ENCODE assay signal across 26 cellular contexts in the genomic region with DNA sequence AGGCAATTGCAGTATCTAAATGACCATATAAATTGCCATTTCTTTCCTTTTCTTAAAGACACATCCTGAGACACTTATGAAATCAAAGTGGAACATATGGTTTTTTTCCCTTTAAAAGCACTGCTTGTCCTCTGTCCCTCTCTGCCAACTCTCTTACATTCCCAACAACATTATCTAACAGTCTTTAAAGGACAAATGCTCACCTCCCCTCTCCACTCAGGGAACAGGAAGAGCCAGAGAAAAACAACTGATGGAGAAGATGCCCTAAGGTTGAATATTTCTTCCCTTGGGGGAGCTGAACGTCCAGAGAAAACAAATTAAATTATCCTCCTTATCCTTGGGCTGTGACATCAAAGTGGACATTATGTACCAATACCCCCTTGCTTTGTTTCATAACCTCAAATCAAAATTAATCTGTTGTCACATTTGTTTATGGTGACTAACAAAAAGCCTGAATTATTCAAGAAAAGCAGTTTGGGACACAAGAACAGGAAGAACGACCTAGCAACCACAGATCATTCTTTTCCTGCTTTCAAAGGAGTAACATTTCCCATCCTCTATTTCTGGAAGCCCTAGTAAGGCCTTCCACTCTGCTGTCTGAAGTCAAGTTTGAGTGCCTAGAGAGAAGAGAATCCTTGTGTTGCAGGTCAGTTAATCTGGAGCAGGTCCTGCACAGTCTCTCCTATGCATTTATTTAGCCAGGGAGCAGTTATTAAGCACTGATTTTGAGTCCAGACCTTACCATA.
"Had no signal": no experiment of that assay in that cellular context is flagged by ENCODE, and none has a peak within 500 bp of the region (broad histone marks: within the 10 kb centered on the region; RNA-seq: fewer than 3 reads in every experiment).

No MANE protein-coding gene starts in this region.

- H3K36me3 ChIP-seq: left ventricle myocardium inferior, ovary, stomach, thyroid gland, transverse colon, upper lobe of left lung, vagina had no signal

- DNase-seq: hypothalamus; immature natural killer cell; kidney; left colon; left ventricle myocardium inferior; mesendoderm; naive B cell; natural killer cell; ovary; retina; right cardiac atrium; stimulated activated CD4-positive, alpha-beta T cell treated with anti-CD3 and anti-CD28 coated beads, Interleukin-12 subunit alpha, Interleukin-12 subunit beta, amount 100 ng/mL, for 4 hours; stimulated activated CD4-positive, alpha-beta T cell treated with anti-CD3 and anti-CD28 coated beads, Interleukin-15, amount 100 ng/mL, for 24 hours; stimulated activated CD4-positive, alpha-beta T cell treated with anti-CD3 and anti-CD28 coated beads, Interleukin-2, amount 100 ng/mL, for 24 hours; stimulated activated CD4-positive, alpha-beta T cell treated with anti-CD3 and anti-CD28 coated beads, Interleukin-4, amount 100 ng/mL, for 1 hour; stimulated activated naive B cell treated with anti-CD40 and anti-IgM and Interleukin-4, amounts not matched to agents 10 μg/mL and 1 μg/mL and 100 μg/mL, for 72 hours; stimulated activated naive CD8-positive, alpha-beta T cell treated with anti-CD3 and anti-CD28 coated beads, Interleukin-15, Interleukin-2, amounts not matched to agents 100 U/mL and 50 U/mL, for 24 hours; stomach; testis; thyroid gland; transverse colon; upper lobe of left lung had no signal

- H3K9me3 ChIP-seq: left ventricle myocardium inferior, ovary, stomach, testis, thyroid gland, transverse colon, upper lobe of left lung, vagina had no signal

- H3K27me3 ChIP-seq: ovary, testis, thyroid gland, transverse colon, upper lobe of left lung, vagina had no signal

- H3K4me3 ChIP-seq: left ventricle myocardium inferior, lung, ovary, skin epidermis, stomach, testis, thyroid gland, transverse colon, upper lobe of left lung, vagina had no signal

- ATAC-seq: left colon; natural killer cell; right cardiac atrium; sciatic nerve; stimulated activated naive B cell treated with anti-CD40 and anti-IgM and Interleukin-4, amounts not matched to agents 10 μg/mL and 1 μg/mL and 100 μg/mL, for 72 hours; stimulated activated naive CD8-positive, alpha-beta T cell treated with anti-CD3 and anti-CD28 coated beads, Interleukin-15, Interleukin-2, amounts not matched to agents 100 U/mL and 50 U/mL, for 24 hours had no signal

- H3K27ac ChIP-seq: left ventricle myocardium inferior, ovary, skin epidermis, stomach, testis, thyroid gland, transverse colon, upper lobe of left lung, vagina had no signal

- H3K4me1 ChIP-seq: left ventricle myocardium inferior, stomach, testis, thyroid gland, transverse colon, upper lobe of left lung, vagina had no signal
